Comparison of ENCODE assay signal across 1 cellular context in genomic region chr10:32379314-32379949, GRCh38.
TF ChIP-seq lines count a peak whose summit lies in the region.

No MANE protein-coding gene starts in this region.

TF ChIP-seq in HEK293, 187 proteins besides CTCF, POLR2A, EP300 and RAD21 (continued from another document):
- TF ChIP-seq ZNF148 (tag by site-specific recombination; IDR thresholded peaks at IDR 0.05; ENCODE audit: borderline replicate concordance) (no peak), SCRT1 (tag by site-specific recombination; IDR thresholded peaks at IDR 0.05; ENCODE audit: borderline replicate concordance) (no peak), OVOL3 (tag by site-specific recombination; IDR thresholded peaks at IDR 0.05) (no peak), PRDM10 (tag by site-specific recombination; IDR thresholded peaks at IDR 0.05) (peak; percentile 80), ZNF112 (tag by site-specific recombination; IDR thresholded peaks at IDR 0.05) (no peak), ZNF335 (tag by site-specific recombination; conservative IDR thresholded peaks at IDR 0.05) (peak; percentile 96), ZNF140 (tag by site-specific recombination; IDR thresholded peaks at IDR 0.05) (no peak), AEBP2 (tag by site-specific recombination; IDR thresholded peaks at IDR 0.05; ENCODE audit: borderline replicate concordance) (no peak), ZNF391 (tag by site-specific recombination; IDR thresholded peaks at IDR 0.05; ENCODE audit: borderline replicate concordance, low read depth) (no peak), ZNF404 (tag by site-specific recombination; IDR thresholded peaks at IDR 0.05) (no peak), ZNF623 (tag by site-specific recombination; IDR thresholded peaks at IDR 0.05) (no peak), ZNF133 (tag by site-specific recombination; IDR thresholded peaks at IDR 0.05) (no peak), ZNF394 (tag by site-specific recombination; IDR thresholded peaks at IDR 0.05; ENCODE audit: borderline replicate concordance) (no peak), ZNF292 (tag by site-specific recombination; IDR thresholded peaks at IDR 0.05; ENCODE audit: borderline replicate concordance, low read depth) (no peak), PRDM4 (tag by site-specific recombination; IDR thresholded peaks at IDR 0.05) (peak; percentile 82), ZNF561 (tag by site-specific recombination; IDR thresholded peaks at IDR 0.05; ENCODE audit: borderline replicate concordance) (no peak), ZSCAN4 (tag by site-specific recombination; IDR thresholded peaks at IDR 0.05) (no peak), YY2 (tag by site-specific recombination; IDR thresholded peaks at IDR 0.05) (no peak), ZNF560 (tag by site-specific recombination; IDR thresholded peaks at IDR 0.05; ENCODE audit: borderline replicate concordance) (no peak), ZNF274 (IDR thresholded peaks at IDR 0.05; ENCODE audit: low read length) (no peak), ZNF274 (tag by site-specific recombination; IDR thresholded peaks at IDR 0.05; ENCODE audit: borderline replicate concordance) (no peak), HOXD13 (CRISPR knock-in tag; IDR thresholded peaks at IDR 0.05; ENCODE audit: borderline replicate concordance) (no peak), ZNF248 (tag by site-specific recombination; IDR thresholded peaks at IDR 0.05) (no peak), ZSCAN16 (tag by site-specific recombination; IDR thresholded peaks at IDR 0.05) (no peak), SCRT2 (tag by site-specific recombination; IDR thresholded peaks at IDR 0.05) (no peak), ZNF24 (tag by site-specific recombination; IDR thresholded peaks at IDR 0.05) (no peak), ZNF629 (tag by site-specific recombination; IDR thresholded peaks at IDR 0.05) (0 out of 2 replicates have a peak, but pooled peaks have one; percentile 21)
- TF ChIP-seq, protein P1, sequence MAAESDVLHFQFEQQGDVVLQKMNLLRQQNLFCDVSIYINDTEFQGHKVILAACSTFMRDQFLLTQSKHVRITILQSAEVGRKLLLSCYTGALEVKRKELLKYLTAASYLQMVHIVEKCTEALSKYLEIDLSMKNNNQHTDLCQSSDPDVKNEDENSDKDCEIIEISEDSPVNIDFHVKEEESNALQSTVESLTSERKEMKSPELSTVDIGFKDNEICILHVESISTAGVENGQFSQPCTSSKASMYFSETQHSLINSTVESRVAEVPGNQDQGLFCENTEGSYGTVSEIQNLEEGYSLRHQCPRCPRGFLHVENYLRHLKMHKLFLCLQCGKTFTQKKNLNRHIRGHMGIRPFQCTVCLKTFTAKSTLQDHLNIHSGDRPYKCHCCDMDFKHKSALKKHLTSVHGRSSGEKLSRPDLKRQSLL (tag by site-specific recombination; IDR thresholded peaks at IDR 0.05) = no peak
- TF ChIP-seq, protein P2, sequence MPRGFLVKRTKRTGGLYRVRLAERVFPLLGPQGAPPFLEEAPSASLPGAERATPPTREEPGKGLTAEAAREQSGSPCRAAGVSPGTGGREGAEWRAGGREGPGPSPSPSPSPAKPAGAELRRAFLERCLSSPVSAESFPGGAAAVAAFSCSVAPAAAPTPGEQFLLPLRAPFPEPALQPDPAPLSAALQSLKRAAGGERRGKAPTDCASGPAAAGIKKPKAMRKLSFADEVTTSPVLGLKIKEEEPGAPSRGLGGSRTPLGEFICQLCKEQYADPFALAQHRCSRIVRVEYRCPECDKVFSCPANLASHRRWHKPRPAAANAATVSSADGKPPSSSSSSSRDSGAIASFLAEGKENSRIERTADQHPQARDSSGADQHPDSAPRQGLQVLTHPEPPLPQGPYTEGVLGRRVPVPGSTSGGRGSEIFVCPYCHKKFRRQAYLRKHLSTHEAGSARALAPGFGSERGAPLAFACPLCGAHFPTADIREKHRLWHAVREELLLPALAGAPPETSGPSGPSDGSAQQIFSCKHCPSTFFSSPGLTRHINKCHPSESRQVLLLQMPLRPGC (tag by site-specific recombination; IDR thresholded peaks at IDR 0.05) = no peak
- TF ChIP-seq, protein P3, sequence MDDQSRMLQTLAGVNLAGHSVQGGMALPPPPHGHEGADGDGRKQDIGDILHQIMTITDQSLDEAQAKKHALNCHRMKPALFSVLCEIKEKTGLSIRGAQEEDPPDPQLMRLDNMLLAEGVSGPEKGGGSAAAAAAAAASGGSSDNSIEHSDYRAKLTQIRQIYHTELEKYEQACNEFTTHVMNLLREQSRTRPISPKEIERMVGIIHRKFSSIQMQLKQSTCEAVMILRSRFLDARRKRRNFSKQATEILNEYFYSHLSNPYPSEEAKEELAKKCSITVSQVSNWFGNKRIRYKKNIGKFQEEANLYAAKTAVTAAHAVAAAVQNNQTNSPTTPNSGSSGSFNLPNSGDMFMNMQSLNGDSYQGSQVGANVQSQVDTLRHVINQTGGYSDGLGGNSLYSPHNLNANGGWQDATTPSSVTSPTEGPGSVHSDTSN (CRISPR knock-in tag; IDR thresholded peaks at IDR 0.05) = no peak
- TF ChIP-seq, protein P4, sequence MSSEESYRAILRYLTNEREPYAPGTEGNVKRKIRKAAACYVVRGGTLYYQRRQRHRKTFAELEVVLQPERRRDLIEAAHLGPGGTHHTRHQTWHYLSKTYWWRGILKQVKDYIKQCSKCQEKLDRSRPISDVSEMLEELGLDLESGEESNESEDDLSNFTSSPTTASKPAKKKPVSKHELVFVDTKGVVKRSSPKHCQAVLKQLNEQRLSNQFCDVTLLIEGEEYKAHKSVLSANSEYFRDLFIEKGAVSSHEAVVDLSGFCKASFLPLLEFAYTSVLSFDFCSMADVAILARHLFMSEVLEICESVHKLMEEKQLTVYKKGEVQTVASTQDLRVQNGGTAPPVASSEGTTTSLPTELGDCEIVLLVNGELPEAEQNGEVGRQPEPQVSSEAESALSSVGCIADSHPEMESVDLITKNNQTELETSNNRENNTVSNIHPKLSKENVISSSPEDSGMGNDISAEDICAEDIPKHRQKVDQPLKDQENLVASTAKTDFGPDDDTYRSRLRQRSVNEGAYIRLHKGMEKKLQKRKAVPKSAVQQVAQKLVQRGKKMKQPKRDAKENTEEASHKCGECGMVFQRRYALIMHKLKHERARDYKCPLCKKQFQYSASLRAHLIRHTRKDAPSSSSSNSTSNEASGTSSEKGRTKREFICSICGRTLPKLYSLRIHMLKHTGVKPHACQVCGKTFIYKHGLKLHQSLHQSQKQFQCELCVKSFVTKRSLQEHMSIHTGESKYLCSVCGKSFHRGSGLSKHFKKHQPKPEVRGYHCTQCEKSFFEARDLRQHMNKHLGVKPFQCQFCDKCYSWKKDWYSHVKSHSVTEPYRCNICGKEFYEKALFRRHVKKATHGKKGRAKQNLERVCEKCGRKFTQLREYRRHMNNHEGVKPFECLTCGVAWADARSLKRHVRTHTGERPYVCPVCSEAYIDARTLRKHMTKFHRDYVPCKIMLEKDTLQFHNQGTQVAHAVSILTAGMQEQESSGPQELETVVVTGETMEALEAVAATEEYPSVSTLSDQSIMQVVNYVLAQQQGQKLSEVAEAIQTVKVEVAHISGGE (tag by site-specific recombination; conservative IDR thresholded peaks at IDR 0.05; ENCODE audit: low read depth) = 0 out of 2 replicates have a peak, but pooled peaks have one; percentile 19
